Comparison of ENCODE assay signal across 19 cellular contexts in the genomic region with DNA sequence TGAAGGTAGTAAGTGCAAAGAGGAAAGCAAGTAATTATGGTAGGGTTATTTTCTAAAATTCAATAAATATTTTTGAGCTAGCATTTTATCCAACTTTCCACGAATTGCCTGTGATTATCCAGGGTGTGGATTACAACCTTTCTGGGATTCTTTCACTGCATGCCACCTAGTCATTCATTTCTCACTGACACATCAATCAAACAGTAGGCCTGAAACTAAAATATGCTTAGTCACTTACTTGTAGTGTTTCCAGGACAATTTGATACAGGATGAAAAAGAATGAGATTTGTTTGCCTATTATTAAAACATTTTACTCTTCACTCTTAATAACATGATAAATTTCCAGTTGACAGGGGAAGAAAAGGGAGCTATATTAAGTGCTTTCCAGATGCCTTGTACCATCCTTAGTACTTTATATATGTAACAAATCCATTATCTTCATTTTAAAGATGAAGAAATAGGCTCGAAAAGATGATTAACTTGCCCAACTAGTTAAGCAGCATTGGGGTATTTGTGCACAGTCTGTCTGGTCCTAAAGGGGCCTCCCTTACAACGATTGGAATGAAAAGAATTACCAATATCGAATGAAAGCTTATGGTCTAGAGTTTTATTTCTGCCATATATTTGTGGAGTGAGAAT.
DNase-seq lines count a peak whose midpoint lies in the region; ATAC-seq and TF ChIP-seq lines count a peak whose summit lies in the region.
"Had no signal": no experiment of that assay in that cellular context is flagged by ENCODE, and none has a peak within 500 bp of the region (broad histone marks: within the 10 kb centered on the region; RNA-seq: fewer than 3 reads in every experiment).

No MANE protein-coding gene starts in this region.

- no peak for TF ChIP-seq RAD21 in HCT116 (IDR thresholded peaks at IDR 0.05; ENCODE audit: low read depth)

- no peaks in the 10 kb centered on the region for H3K9me2 ChIP-seq in HCT116 (ENCODE audit: insufficient read depth)

- ATAC-seq in HCT116 (no peak), psoas muscle (no peak), lower lobe of right lung (no peak)
- ATAC-seq: activated CD8-positive, alpha-beta T cell treated with anti-CD3 and anti-CD28 coated beads, Interleukin-2, amount 10 ng/mL, durations not matched to agents 7 days and 5 days; activated T-helper 17 cell treated with anti-CD3 and anti-CD28 coated beads, Interleukin-2, amount 50 U/mL, for 72 hours; gastrocnemius medialis; right cardiac atrium had no signal

- peak overlapping the region; percentile 73 for H3K9ac ChIP-seq in HCT116 (ENCODE audit: low read length)

- H3K36me3 Mint-ChIP-seq in chondrocyte (ENCODE audit: low read depth) = peaks cover 10% of the 10 kb centered on the region

- peak overlapping the region; percentile 82 for H3K4me2 ChIP-seq in HCT116 (ENCODE audit: low read length)
- no peak overlapping the region for H3K4me2 ChIP-seq in osteoblast (ENCODE audit: insufficient read depth, low read length)

- CTCF ChIA-PET in HCT116 (lab: Charles Lee) = no interaction called here

- H3K4me1 Mint-ChIP-seq in chondrocyte (ENCODE audit: low read depth) = peaks cover 30% of the 10 kb centered on the region
- H3K4me1 Mint-ChIP-seq: activated T-helper 17 cell treated with anti-CD3 and anti-CD28 coated beads, Interleukin-2, amount 50 U/mL, for 72 hours; memory B cell had no signal

- H3K4me3 Mint-ChIP-seq in chondrocyte (ENCODE audit: unreplicated experiment) = no peak overlapping the region
- H3K4me3 Mint-ChIP-seq: activated CD8-positive, alpha-beta T cell treated with anti-CD3 and anti-CD28 coated beads, Interleukin-2, amount 10 ng/mL, durations not matched to agents 7 days and 5 days; activated T-helper 17 cell treated with anti-CD3 and anti-CD28 coated beads, Interleukin-2, amount 50 U/mL, for 72 hours; endodermal cell; IgD-negative memory B cell; memory B cell had no signal

- RAD21 ChIA-PET in HCT116 (lab: Charles Lee; ENCODE audit: low non-redundant PET in 1 of 2, low total read pairs in 2 of 2, uncharacterized antibody in 2 of 2, unreplicated experiment in 2 of 2) = no interaction called here

- H3K27ac Mint-ChIP-seq in chondrocyte (ENCODE audit: unreplicated experiment) = peak overlapping the region; percentile 37
- H3K27ac Mint-ChIP-seq: activated CD8-positive, alpha-beta T cell treated with anti-CD3 and anti-CD28 coated beads, Interleukin-2, amount 10 ng/mL, durations not matched to agents 7 days and 5 days; activated T-helper 17 cell treated with anti-CD3 and anti-CD28 coated beads, Interleukin-2, amount 50 U/mL, for 72 hours; endodermal cell; memory B cell had no signal

- intact Hi-C loops in HCT116 (cut with micrococcal nuclease) = no loop called here
- intact Hi-C loops in psoas muscle (cut with DNase I) = no loop called here
- intact Hi-C loops in lower lobe of right lung (cut with DNase I) = no loop called here

- H3K27me3 ChIP-seq in HCT116 (ENCODE audit: insufficient read depth, low read length) (no peaks in the 10 kb centered on the region), osteoblast (ENCODE audit: insufficient read depth, low read length) (no peaks in the 10 kb centered on the region), SJCRH30 (no peaks in the 10 kb centered on the region), psoas muscle (ENCODE audit: insufficient read depth in 3 of 3, low read length in 2 of 3) (no peaks in the 10 kb centered on the region), lower lobe of right lung (ENCODE audit: low read depth) (no peaks in the 10 kb centered on the region)
- H3K27me3 ChIP-seq: gastrocnemius medialis, suprapubic skin had no signal

- H2AFZ ChIP-seq in HCT116 (ENCODE audit: low read depth, low read length, poor library complexity, severe bottlenecking) (peak overlapping the region; percentile 40), osteoblast (ENCODE audit: low read length) (no peak overlapping the region)

- H3K4me3 ChIP-seq in HCT116 (replicated peaks in 1 of 2; ENCODE audit: low read depth in 1 of 2, low read length in 2 of 2) (peak overlapping the region in 1 of 2 experiments; percentile 28; a peak in 2 of 4 replicates), osteoblast (ENCODE audit: insufficient read depth, low read length) (no peak overlapping the region), SJCRH30 (no peak overlapping the region), psoas muscle (no peak overlapping the region), lower lobe of right lung (no peak overlapping the region)
- H3K4me3 ChIP-seq: gastrocnemius medialis, suprapubic skin had no signal

- TF ChIP-seq POLR2A in HCT116 (IDR thresholded peaks at IDR 0.05; ENCODE audit: borderline replicate concordance, extremely low read depth, insufficient read depth, insufficient read length) = no peak

- TF ChIP-seq CTCF in HCT116 (IDR thresholded peaks at IDR 0.05 in 2 of 3, conservative IDR thresholded peaks at IDR 0.05 in 1 of 3; ENCODE audit: borderline replicate concordance in 1 of 3, insufficient read depth in 1 of 3, low read depth in 2 of 3, low read length in 2 of 3) = no peak
- TF ChIP-seq CTCF in chondrocyte (IDR thresholded peaks at IDR 0.05) = no peak
- TF ChIP-seq CTCF in osteoblast (IDR thresholded peaks at IDR 0.05; ENCODE audit: extremely low read depth, low read depth, low read length) = no peak
- no peak for TF ChIP-seq CTCF in psoas muscle (IDR thresholded peaks at IDR 0.05)
- no peak for TF ChIP-seq CTCF in lower lobe of right lung (IDR thresholded peaks at IDR 0.05)

- H3K36me3 ChIP-seq in HCT116 (ENCODE audit: control insufficient read depth in 1 of 2, insufficient read depth in 2 of 2, low read length in 2 of 2) = no peaks in the 10 kb centered on the region
- H3K36me3 ChIP-seq in osteoblast (ENCODE audit: insufficient read depth, low read length) = no peaks in the 10 kb centered on the region
- H3K36me3 ChIP-seq in SJCRH30 = no peaks in the 10 kb centered on the region
- peaks cover 0 to 14% of the 10 kb centered on the region in 2 donors for H3K36me3 ChIP-seq in psoas muscle (ENCODE audit: insufficient read depth in 1 of 2, low read depth in 1 of 2)
- no peaks in the 10 kb centered on the region for H3K36me3 ChIP-seq in lower lobe of right lung

- H3K9me3 ChIP-seq in HCT116 (ENCODE audit: control insufficient read depth in 1 of 2, insufficient read depth in 1 of 2, low read depth in 1 of 2, low read length in 2 of 2) (no peaks in the 10 kb centered on the region), osteoblast (ENCODE audit: low read depth, low read length) (no peaks in the 10 kb centered on the region), SJCRH30 (replicated peaks) (no peaks in the 10 kb centered on the region), psoas muscle (no peaks in the 10 kb centered on the region), lower lobe of right lung (no peaks in the 10 kb centered on the region)
- H3K9me3 ChIP-seq: gastrocnemius medialis, suprapubic skin had no signal

- peak overlapping the region; percentile 99; the same call in 1 of the 2 replicates for H3K27ac ChIP-seq in HCT116 (ENCODE audit: low read depth, low read length)
- H3K27ac ChIP-seq in osteoblast (ENCODE audit: low read depth, low read length) = peak overlapping the region; percentile 25
- no peak overlapping the region for H3K27ac ChIP-seq in SJCRH30
- no peak overlapping the region for H3K27ac ChIP-seq in psoas muscle
- H3K27ac ChIP-seq in lower lobe of right lung = no peak overlapping the region
- H3K27ac ChIP-seq: C4-2B, gastrocnemius medialis, suprapubic skin had no signal

- H3K4me1 ChIP-seq in HCT116 (ENCODE audit: control insufficient read depth in 1 of 2, insufficient read depth in 2 of 2, low read length in 2 of 2) (peaks cover 54 to 69% of the 10 kb centered on the region in 2 experiments), osteoblast (ENCODE audit: insufficient read depth, low read length) (peaks cover 42% of the 10 kb centered on the region), SJCRH30 (no peaks in the 10 kb centered on the region), psoas muscle (no peaks in the 10 kb centered on the region), lower lobe of right lung (no peaks in the 10 kb centered on the region)

- no peaks in the 10 kb centered on the region; the same call in 1 of the 2 replicates for H3K79me2 ChIP-seq in HCT116 (ENCODE audit: insufficient read depth, low read length)
- no peaks in the 10 kb centered on the region for H3K79me2 ChIP-seq in osteoblast (ENCODE audit: insufficient read depth, low read length)

- no peaks in the 10 kb centered on the region for H3K27me3 Mint-ChIP-seq in chondrocyte (ENCODE audit: low read depth)
- H3K27me3 Mint-ChIP-seq: activated T-helper 17 cell treated with anti-CD3 and anti-CD28 coated beads, Interleukin-2, amount 50 U/mL, for 72 hours; IgD-negative memory B cell; memory B cell had no signal

- no TSS peak for BruUV-seq in HCT116 (replicated peaks; lab: Mats Ljungman, UMichigan)

- H3K9me3 Mint-ChIP-seq in chondrocyte (ENCODE audit: low read depth) = no peaks in the 10 kb centered on the region
- H3K9me3 Mint-ChIP-seq: activated T-helper 17 cell treated with anti-CD3 and anti-CD28 coated beads, Interleukin-2, amount 50 U/mL, for 72 hours; endodermal cell; IgD-negative memory B cell; memory B cell had no signal

- DNase-seq in HCT116 (ENCODE audit: low read depth, low spot score) (no peak), NCI-H2227 (lab: John Stamatoyannopoulos, UW; ENCODE audit: unreplicated experiment) (peak; percentile 19), chondrocyte (ENCODE audit: low spot score) (no peak), osteoblast (ENCODE audit: insufficient read length, low spot score, missing footprints) (no peak), SJCRH30 (no peak), psoas muscle (no peak), lower lobe of right lung (no peak)
- DNase-seq: activated CD8-positive, alpha-beta T cell treated with anti-CD3 and anti-CD28 coated beads, Interleukin-2, amount 10 ng/mL, durations not matched to agents 7 days and 5 days; endodermal cell; gastrocnemius medialis; NCI-H1105; right cardiac atrium; stimulated activated CD4-positive, alpha-beta T cell treated with anti-CD3 and anti-CD28 coated beads, Interleukin-1b, Interleukin-23, amount 100 ng/mL, for 48 hours; stimulated activated CD8-positive, alpha-beta memory T cell treated with anti-CD3 and anti-CD28 coated beads, Interleukin-4, amount 100 ng/mL, for 48 hours had no signal

- 54 to 74% (median 57%) methylated on average over 4 of the region's 4 CpGs for WGBS in psoas muscle, 3 donors

- H4K20me1 ChIP-seq in HCT116 (ENCODE audit: insufficient read depth) = no peaks in the 10 kb centered on the region
- H4K20me1 ChIP-seq in osteoblast (ENCODE audit: insufficient read depth, low read length) = no peaks in the 10 kb centered on the region

- POLR2A ChIA-PET in HCT116 (lab: Charles Lee) = interaction anchor here (1.5 kb wide), 1 partner anchor 9 kb away, joined by 6 read pairs; no protein-coding TSS in a partner anchor

TF ChIP-seq in HCT116, 20 proteins besides CTCF, POLR2A, EP300 and RAD21 (continues in another document):
- peak; percentile 56; the same call in 1 of the 2 replicates for TF ChIP-seq CEBPB (IDR thresholded peaks at IDR 0.05; ENCODE audit: low read depth)

Comparison
In these comparisons a context has a peak if more than half of its experiments do, and no peak if none do; other contexts are left out.
1. H3K27ac ChIP-seq: peak in HCT116 (single experiment) and osteoblast (single experiment); none in SJCRH30 (single experiment), psoas muscle (single experiment) and lower lobe of right lung (single experiment).